In the genomic region with DNA sequence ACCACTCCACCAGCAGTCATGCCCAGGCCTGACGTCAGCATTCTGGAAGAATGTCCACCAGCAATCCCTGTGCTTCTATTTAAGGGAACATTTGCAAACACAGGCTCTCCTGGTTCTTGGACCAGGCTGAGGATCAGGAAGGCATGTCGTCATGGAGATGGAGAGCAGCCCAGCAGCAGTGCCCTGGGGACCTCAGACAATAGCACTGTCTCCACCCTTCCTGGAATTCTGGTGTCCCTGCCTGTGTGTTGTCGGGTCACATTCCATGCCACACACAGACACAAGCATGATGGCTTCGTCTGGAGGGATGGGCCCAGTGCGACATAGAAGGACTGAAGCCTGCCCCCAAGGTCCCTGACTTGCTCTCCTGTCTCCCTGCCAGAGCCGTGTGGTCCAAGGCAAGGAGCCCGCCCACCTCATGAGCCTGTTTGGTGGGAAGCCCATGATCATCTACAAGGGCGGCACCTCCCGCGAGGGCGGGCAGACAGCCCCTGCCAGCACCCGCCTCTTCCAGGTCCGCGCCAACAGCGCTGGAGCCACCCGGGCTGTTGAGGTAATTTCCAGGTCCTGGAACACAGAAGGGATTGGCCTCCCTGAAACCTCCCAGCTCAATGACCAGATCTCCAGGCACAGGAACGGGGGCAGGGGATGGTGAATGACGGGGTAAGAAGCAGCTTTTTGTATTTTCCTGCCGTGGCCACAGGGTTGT, we compare ENCODE assay signal across 9 cellular contexts. TPM values are rescaled to one million over a fixed set of nuclear protein-coding genes. Genes with fewer than 3 reads are reported as not detected.
DNase-seq lines count a peak whose midpoint lies in the region; ATAC-seq and TF ChIP-seq lines count a peak whose summit lies in the region.
"Had no signal": no experiment of that assay in that cellular context is flagged by ENCODE, and none has a peak within 500 bp of the region (broad histone marks: within the 10 kb centered on the region; RNA-seq: fewer than 3 reads in every experiment).

No MANE protein-coding gene starts in this region.

- H4K12ac ChIP-seq in trophoblast cell (ENCODE audit: low read depth, low read length): no peak overlapping the region

- H3K4me1 ChIP-seq in trophoblast cell (ENCODE audit: control insufficient read depth in 1 of 2, insufficient read depth in 2 of 2, low read length in 2 of 2): peaks cover 11 to 14% of the 10 kb centered on the region in 2 experiments

- H4K91ac ChIP-seq in trophoblast cell (ENCODE audit: low read depth, low read length): peak overlapping the region; percentile 30

- TF ChIP-seq CTCF in AG10803 (conservative IDR thresholded peaks at IDR 0.05; ENCODE audit: low read length): no peak

- peaks cover 6% of the 10 kb centered on the region for H3K79me1 ChIP-seq in trophoblast cell (ENCODE audit: low read length)

- no peak overlapping the region for H2AK5ac ChIP-seq in trophoblast cell (ENCODE audit: low read length)

- no peaks in the 10 kb centered on the region for H3K79me2 ChIP-seq in trophoblast cell (ENCODE audit: control insufficient read depth, insufficient read depth, low read length, poor library complexity)

- H2BK5ac ChIP-seq in trophoblast cell (ENCODE audit: low read depth, low read length, poor library complexity): peak overlapping the region; percentile 5

- no CpG with 5 or more reads among the region's 19 CpGs for WGBS in trophoblast cell (ENCODE audit: extremely low coverage, insufficient coverage, insufficient read length)

- H2BK120ac ChIP-seq in trophoblast cell (ENCODE audit: insufficient read depth, low read length, poor library complexity): peak overlapping the region; percentile 12

- H3K27ac ChIP-seq in trophoblast cell (ENCODE audit: low read depth, low read length): peak overlapping the region; percentile 25

- DNase-seq in AG10803 (ENCODE audit: low read depth): peak; percentile 94
- peak in 30 of 58 donors; percentile 11 to 87 (median 36) for DNase-seq in anterior cingulate cortex (lab: John Stamatoyannopoulos, UW)
- DNase-seq in Right ventricle myocardium superior: peak; percentile 93
- DNase-seq in trophoblast cell: peak; percentile 96 to 98
- no peak for DNase-seq in DMS79 (lab: John Stamatoyannopoulos, UW)
- DNase-seq in NCI-H1930 (lab: John Stamatoyannopoulos, UW): no peak
- DNase-seq: KG1 had no signal

- H3K4me3 ChIP-seq in AG10803 (ENCODE audit: low read length) (no peak overlapping the region), trophoblast cell (ENCODE audit: low read depth, low read length) (no peak overlapping the region)

- peak overlapping the region; percentile 8 for H2BK12ac ChIP-seq in trophoblast cell (ENCODE audit: low read length)

- intact Hi-C loops in Right ventricle myocardium superior (cut with DNase I): no loop called here

- H2AFZ ChIP-seq in trophoblast cell (ENCODE audit: insufficient read depth, low read length, poor library complexity): no peak overlapping the region

- H3K36me3 ChIP-seq in trophoblast cell (ENCODE audit: control insufficient read depth in 1 of 2, insufficient read depth in 2 of 2, low read length in 2 of 2): peaks cover 53 to 73% of the 10 kb centered on the region in 2 experiments

- no peak overlapping the region for H4K8ac ChIP-seq in trophoblast cell (ENCODE audit: low read depth, low read length)

- H3K9me3 ChIP-seq in trophoblast cell (ENCODE audit: insufficient read depth, low read depth, low read length): peaks cover under 1% of the 10 kb centered on the region

- H3K27me3 ChIP-seq in trophoblast cell (ENCODE audit: insufficient read depth, low read length): no peaks in the 10 kb centered on the region

- peak overlapping the region; percentile 17 for H3K18ac ChIP-seq in trophoblast cell (ENCODE audit: low read length)

- no peak overlapping the region for H3K14ac ChIP-seq in trophoblast cell (ENCODE audit: low read length)

- no peak overlapping the region for H3K4ac ChIP-seq in trophoblast cell (ENCODE audit: low read depth, low read length)

- H3K23ac ChIP-seq in trophoblast cell (ENCODE audit: low read length): no peak overlapping the region

- ATAC-seq in Right ventricle myocardium superior (ENCODE audit: poor library complexity) (peak; percentile 86), HG03354 (IDR thresholded peaks at IDR 0.05; ENCODE audit: poor library complexity, severe bottlenecking, unreplicated experiment) (no peak), HG02884 (IDR thresholded peaks at IDR 0.05; ENCODE audit: unreplicated experiment) (no peak)

- H3K9ac ChIP-seq in trophoblast cell (ENCODE audit: low read length): no peak overlapping the region

- no peak overlapping the region for H3K4me2 ChIP-seq in trophoblast cell (ENCODE audit: low read length)

RNA-seq across cellular contexts. Expression of gene STOM, which starts 43.8 kb away (rescaled TPM):
- 155 TPM for total RNA-seq in Right ventricle myocardium superior
- polyA plus RNA-seq in trophoblast cell (2013): 125 and 136 TPM in 2 replicates

RNA-seq across cellular contexts. Expression of gene GSN, which starts 58.3 kb away (rescaled TPM):
- total RNA-seq in Right ventricle myocardium superior: 837 TPM
- polyA plus RNA-seq in trophoblast cell (2013): 103 and 105 TPM in 2 replicates

Comparison
In these comparisons a context has a peak if more than half of its experiments do, and no peak if none do; other contexts are left out.
1. DNase-seq: peak in AG10803 (single experiment), anterior cingulate cortex (30 of 58), Right ventricle myocardium superior (single experiment) and trophoblast cell (2 of 2); none in DMS79 (single experiment) and NCI-H1930 (0 of 2).